ENCODE assay signal across 9 cellular contexts in the genomic region with DNA sequence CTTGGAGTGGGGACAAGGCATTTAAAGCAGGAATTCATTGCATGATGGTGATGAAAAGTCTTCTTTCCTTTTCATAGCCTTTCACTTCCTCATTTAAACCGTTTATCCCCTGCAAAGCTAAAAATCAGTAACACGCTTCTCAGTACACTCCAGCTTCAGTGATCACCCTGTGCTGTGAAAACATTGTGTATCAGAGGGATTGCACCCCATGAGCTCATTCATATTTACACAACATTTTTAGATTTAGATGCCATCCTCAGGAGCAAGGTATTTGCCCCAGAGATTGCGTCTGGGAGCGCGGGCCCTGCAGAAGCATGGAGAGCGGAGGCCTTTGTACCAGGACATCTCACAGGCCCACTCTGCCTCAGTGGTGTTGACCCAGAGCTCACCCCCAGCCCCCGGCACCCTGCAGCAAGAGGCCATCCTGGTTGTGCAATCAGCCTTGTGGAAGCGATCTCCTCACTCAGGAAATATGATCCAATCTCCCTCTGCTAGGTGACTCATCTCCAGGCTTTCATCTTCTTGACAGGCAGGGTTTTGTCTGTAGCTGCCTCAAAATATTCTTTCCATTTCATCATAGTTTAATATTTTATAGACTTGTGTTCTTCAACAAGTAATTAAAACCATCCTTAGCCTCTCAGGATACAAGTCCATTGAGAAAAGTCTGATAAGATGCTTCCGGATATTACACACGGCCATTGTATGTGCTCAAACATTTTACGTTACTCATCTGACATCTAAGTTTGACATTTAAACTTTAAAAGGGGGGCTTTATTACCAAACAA. TPM values are rescaled to one million over a fixed set of nuclear protein-coding genes. Genes with fewer than 3 reads are reported as not detected.
DNase-seq lines count a peak whose midpoint lies in the region; ATAC-seq, FAIRE-seq and TF ChIP-seq lines count a peak whose summit lies in the region.
"Had no signal": no experiment of that assay in that cellular context is flagged by ENCODE, and none has a peak within 500 bp of the region (broad histone marks: within the 10 kb centered on the region; RNA-seq: fewer than 3 reads in every experiment).

No MANE protein-coding gene starts in this region.

- H3K9me3 ChIP-seq in mesodermal cell (ENCODE audit: control insufficient read depth, low read length): no peaks in the 10 kb centered on the region
- no peaks in the 10 kb centered on the region for H3K9me3 ChIP-seq in ascending aorta
- H3K9me3 ChIP-seq: neutrophil had no signal

- no peak for ATAC-seq in GM19395 (IDR thresholded peaks at IDR 0.05; ENCODE audit: unreplicated experiment)

- WGBS in mesodermal cell (ENCODE audit: insufficient coverage in 2 of 2), 2 experiments: 85 to 95% methylated on average over 4 to 10 of the region's 11 CpGs

- no peak for TF ChIP-seq CTCF in AG09309 (IDR thresholded peaks at IDR 0.05; ENCODE audit: control insufficient read depth, insufficient read depth, low read depth, low read length, missing control alignments)
- no peak for TF ChIP-seq CTCF in brain (conservative IDR thresholded peaks at IDR 0.05)
- TF ChIP-seq CTCF in ascending aorta (IDR thresholded peaks at IDR 0.05): no peak

- H3K4me1 ChIP-seq in mesodermal cell (ENCODE audit: control insufficient read depth, insufficient read depth, low read length, poor library complexity, severe bottlenecking): peaks cover 11% of the 10 kb centered on the region
- H3K4me1 ChIP-seq in ascending aorta: no peaks in the 10 kb centered on the region

- FAIRE-seq in GM19239 (lab: Jason Lieb, UNC): no peak

- H3K27me3 ChIP-seq in ascending aorta: no peaks in the 10 kb centered on the region
- H3K27me3 ChIP-seq: neutrophil had no signal

- no peak overlapping the region for H3K4me3 ChIP-seq in AG09309 (ENCODE audit: control insufficient read depth, low read depth, low read length)
- H3K4me3 ChIP-seq in mesodermal cell (ENCODE audit: extremely low read depth, insufficient read depth, low read length, poor library complexity, severe bottlenecking): no peak overlapping the region
- no peak overlapping the region for H3K4me3 ChIP-seq in ascending aorta

- peaks cover 11% of the 10 kb centered on the region for H3K4me1 Mint-ChIP-seq in brain

- H3K4me3 Mint-ChIP-seq in brain: no peak overlapping the region

- H3K9me3 Mint-ChIP-seq in brain: peaks cover 0 to 6% (median 2%) of the 10 kb centered on the region in 5 experiments

- H3K27ac Mint-ChIP-seq in brain: peak overlapping the region in 3 of 5 experiments; percentile 57 to 87 (median 62)

- H3K36me3 ChIP-seq in mesodermal cell (ENCODE audit: control insufficient read depth, insufficient read depth, low read length) (no peaks in the 10 kb centered on the region), ascending aorta (no peaks in the 10 kb centered on the region)
- H3K36me3 ChIP-seq: neutrophil had no signal

- H3K27ac ChIP-seq in mesodermal cell (ENCODE audit: low read depth, low read length, severe bottlenecking) (peak overlapping the region; percentile 52), ascending aorta (no peak overlapping the region)
- H3K27ac ChIP-seq: neutrophil had no signal

- peaks cover 11% of the 10 kb centered on the region for H3K27me3 Mint-ChIP-seq in brain

- DNase-seq in AG09309 (ENCODE audit: low read depth): peak; percentile 95
- DNase-seq in LoVo (ENCODE audit: low spot score): peak; percentile 42
- DNase-seq in iPS-NIHi11 (ENCODE audit: low spot score): no peak
- DNase-seq in ascending aorta (ENCODE audit: low spot score in 2 of 2): no peak
- DNase-seq in GM19239 (ENCODE audit: insufficient read length, low spot score): no peak

- intact Hi-C loops in ascending aorta (cut with DNase I): no loop called here

- H3K36me3 Mint-ChIP-seq in brain: no peaks in the 10 kb centered on the region

RNA-seq across cellular contexts. Expression of gene THBS2, which starts 38.9 kb away (rescaled TPM):
- polyA plus RNA-seq in brain (ENCODE audit: insufficient read depth, low read depth, low replicate concordance): 12.9 TPM
- polyA plus RNA-seq in mesodermal cell (2013, experiment 1 of 2): 1.8 TPM
- 1.5 TPM for polyA plus RNA-seq in mesodermal cell (2013, experiment 2 of 2)
- total RNA-seq in ascending aorta: 709 TPM

Comparison
In these comparisons a context has a peak if more than half of its experiments do, and no peak if none do; other contexts are left out.
1. DNase-seq: peak in AG09309 (single experiment) and LoVo (single experiment); none in iPS-NIHi11 (single experiment), ascending aorta (0 of 2) and GM19239 (single experiment).